11 cellular contexts compared by ENCODE assay signal in genomic region chr18:25229080-25229479, GRCh38.
DNase-seq lines count a peak whose midpoint lies in the region; ATAC-seq and TF ChIP-seq lines count a peak whose summit lies in the region.
"Had no signal": no experiment of that assay in that cellular context is flagged by ENCODE, and none has a peak within 500 bp of the region (broad histone marks: within the 10 kb centered on the region; RNA-seq: fewer than 3 reads in every experiment).

No MANE protein-coding gene starts in this region.

- CTCF ChIA-PET in CD4-positive, alpha-beta T cell (lab: Charles Lee), result no interaction called here

- H3K27me3 Mint-ChIP-seq in nephron progenitor cell (ENCODE audit: low read depth, poor library complexity), result peaks cover 2% of the 10 kb centered on the region
- no peaks in the 10 kb centered on the region for H3K27me3 Mint-ChIP-seq in CD4-positive, alpha-beta T cell

- intact Hi-C loops in CD4-positive, alpha-beta T cell (cut with DNase I, micrococcal nuclease), result no loop called here

- no peak for ATAC-seq in GM18858 (IDR thresholded peaks at IDR 0.05; ENCODE audit: unreplicated experiment)
- ATAC-seq in CD4-positive, alpha-beta T cell (ENCODE audit: poor library complexity), result no peak
- ATAC-seq: activated naive CD4-positive, alpha-beta T cell treated with anti-CD3 and anti-CD28 coated beads, Interleukin-2, amount 50 U/mL, for 72 hours had no signal

- H3K9me3 Mint-ChIP-seq in nephron progenitor cell, result no peaks in the 10 kb centered on the region
- no peaks in the 10 kb centered on the region for H3K9me3 Mint-ChIP-seq in CD4-positive, alpha-beta T cell
- H3K9me3 Mint-ChIP-seq: activated naive CD4-positive, alpha-beta T cell treated with anti-CD3 and anti-CD28 coated beads, Interleukin-2, amount 50 U/mL, for 72 hours had no signal

- POLR2A ChIA-PET in CD4-positive, alpha-beta T cell (lab: Charles Lee), result interaction anchor here (0.9 kb wide), 1 partner anchor 11 kb away, joined by 3 read pairs; no protein-coding TSS in a partner anchor

- no peaks in the 10 kb centered on the region for H3K27me3 ChIP-seq in CD4-positive, alpha-beta T cell (ENCODE audit: control insufficient read depth, insufficient read depth, low read length)

- DNase-seq in GM03348 (ENCODE audit: low spot score) (peak; percentile 20), NCI-H2171 treated with DMSO at 0.1 percent for 48 hours (lab: John Stamatoyannopoulos, UW) (peak; percentile 94), cerebellar cortex (ENCODE audit: low spot score) (peak; percentile 77), nephron progenitor cell (no peak), glomerular visceral epithelial cell (ENCODE audit: extremely low spot score) (no peak), HCEC 1CT (no peak)
- DNase-seq in CD4-positive, alpha-beta T cell, result no peak
- DNase-seq: occipital lobe, WERI-Rb-1 had no signal

- H3K4me3 Mint-ChIP-seq in nephron progenitor cell, result no peak overlapping the region
- no peak overlapping the region for H3K4me3 Mint-ChIP-seq in CD4-positive, alpha-beta T cell

- no peak for TF ChIP-seq CTCF in nephron progenitor cell (IDR thresholded peaks at IDR 0.05)
- no peak for TF ChIP-seq CTCF in CD4-positive, alpha-beta T cell (IDR thresholded peaks at IDR 0.05)

- peaks cover 62% of the 10 kb centered on the region for H3K4me1 Mint-ChIP-seq in nephron progenitor cell
- H3K4me1 Mint-ChIP-seq in CD4-positive, alpha-beta T cell (ENCODE audit: low read depth), result no peaks in the 10 kb centered on the region

- no peak overlapping the region for H3K27ac ChIP-seq in CD4-positive, alpha-beta T cell (ENCODE audit: low read depth, low read length)
- H3K27ac ChIP-seq: WERI-Rb-1 had no signal

- peaks cover 39% of the 10 kb centered on the region for H3K36me3 Mint-ChIP-seq in nephron progenitor cell (ENCODE audit: low read depth)
- no peaks in the 10 kb centered on the region for H3K36me3 Mint-ChIP-seq in CD4-positive, alpha-beta T cell (ENCODE audit: low read depth)
- H3K36me3 Mint-ChIP-seq: activated naive CD4-positive, alpha-beta T cell treated with anti-CD3 and anti-CD28 coated beads, Interleukin-2, amount 50 U/mL, for 72 hours had no signal

- peak overlapping the region; percentile 60 for H3K27ac Mint-ChIP-seq in nephron progenitor cell
- H3K27ac Mint-ChIP-seq in CD4-positive, alpha-beta T cell, result no peak overlapping the region
- H3K27ac Mint-ChIP-seq: activated naive CD4-positive, alpha-beta T cell treated with anti-CD3 and anti-CD28 coated beads, Interleukin-2, amount 50 U/mL, for 72 hours had no signal

- H3K9me3 ChIP-seq in CD4-positive, alpha-beta T cell (ENCODE audit: control insufficient read depth, low read length), result no peaks in the 10 kb centered on the region

Comparison
In these comparisons a context has a peak if more than half of its experiments do, and no peak if none do; other contexts are left out.
1. DNase-seq: peak in GM03348 (single experiment), NCI-H2171 treated with DMSO at 0.1 percent for 48 hours (single experiment) and cerebellar cortex (single experiment); none in nephron progenitor cell (single experiment), glomerular visceral epithelial cell (single experiment), HCEC 1CT (single experiment) and CD4-positive, alpha-beta T cell (0 of 10).